1 cellular context compared by ENCODE assay signal in genomic region chr3:120162400-120162799, GRCh38.
TF ChIP-seq lines count a peak whose summit lies in the region.

No MANE protein-coding gene starts in this region.

TF ChIP-seq in IMR-90, 13 proteins besides CTCF, POLR2A, EP300 and RAD21 (continued from another document):
- TF ChIP-seq MXI1 (IDR thresholded peaks at IDR 0.05; ENCODE audit: borderline replicate concordance, low read depth, low read length) (no peak), RCOR1 (IDR thresholded peaks at IDR 0.05; ENCODE audit: insufficient replicate concordance, low read length) (no peak), RFX5 (IDR thresholded peaks at IDR 0.05; ENCODE audit: low read depth, low read length) (no peak), BHLHE40 (IDR thresholded peaks at IDR 0.05; ENCODE audit: low read depth, low read length) (no peak), ELK1 (IDR thresholded peaks at IDR 0.05; ENCODE audit: borderline replicate concordance, low read depth, low read length) (no peak), USF2 (IDR thresholded peaks at IDR 0.05; ENCODE audit: low read depth, low read length) (no peak), FOS (IDR thresholded peaks at IDR 0.05; ENCODE audit: low read depth, low read length) (no peak), CHD1 (IDR thresholded peaks at IDR 0.05; ENCODE audit: low read depth, low read length) (no peak), SMC3 (IDR thresholded peaks at IDR 0.05; ENCODE audit: low read depth, low read length) (no peak)
